Comparison of ENCODE assay signal across 8 cellular contexts in the genomic region with DNA sequence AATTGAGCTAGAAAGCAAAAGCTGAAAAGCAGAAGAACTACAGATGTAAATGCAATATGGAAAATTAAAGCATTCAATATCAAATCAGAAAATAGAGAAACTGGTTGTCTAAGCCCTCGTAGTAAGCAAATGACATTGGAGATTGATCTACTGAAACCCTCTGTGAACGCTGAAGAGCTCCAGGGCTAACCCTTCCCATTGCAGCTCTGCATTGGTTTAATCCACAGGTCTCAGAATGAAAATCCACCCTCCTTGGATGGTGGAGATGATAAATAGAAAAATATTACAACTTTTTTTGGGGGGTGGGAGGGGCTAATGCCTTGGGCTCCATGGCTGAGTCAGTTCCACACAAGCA. TPM values are rescaled to one million over a fixed set of nuclear protein-coding genes. Genes with fewer than 3 reads are reported as not detected.
DNase-seq lines count a peak whose midpoint lies in the region; ATAC-seq and TF ChIP-seq lines count a peak whose summit lies in the region.

No MANE protein-coding gene starts in this region.

- H3K36me3 ChIP-seq in MM.1S (replicated peaks; ENCODE audit: insufficient read depth, low read length): 0 out of 2 replicates have a peak, but pooled peaks cover 6% of the 10 kb centered on the region
- peaks cover 36% of the 10 kb centered on the region for H3K36me3 ChIP-seq in osteoblast (ENCODE audit: insufficient read depth, low read length)

- no peaks in the 10 kb centered on the region for H3K9me3 ChIP-seq in CD4-positive, alpha-beta T cell (ENCODE audit: control insufficient read depth, low read length)
- H3K9me3 ChIP-seq in MM.1S (replicated peaks; ENCODE audit: insufficient read depth, low read length): no peaks in the 10 kb centered on the region
- H3K9me3 ChIP-seq in osteoblast (ENCODE audit: low read depth, low read length): no peaks in the 10 kb centered on the region

- H3K36me3 Mint-ChIP-seq in CD4-positive, alpha-beta T cell (ENCODE audit: low read depth): no peaks in the 10 kb centered on the region
- peaks cover 35% of the 10 kb centered on the region for H3K36me3 Mint-ChIP-seq in dendritic cell treated with granulocyte-macrophage colony-stimulating factor and Interleukin-4, amounts not matched to agents 40 ng/mL and 50 ng/mL, for 4 days (ENCODE audit: low read depth)

- peaks cover 65% of the 10 kb centered on the region for H3K4me1 ChIP-seq in MM.1S (ENCODE audit: low read length)
- peaks cover 76% of the 10 kb centered on the region for H3K4me1 ChIP-seq in osteoblast (ENCODE audit: insufficient read depth, low read length)

- H3K4me2 ChIP-seq in MM.1S (ENCODE audit: low read depth, low read length) (peak overlapping the region; percentile 95), osteoblast (ENCODE audit: insufficient read depth, low read length) (peak overlapping the region; percentile 82)

- H3K4me3 ChIP-seq in MM.1S (ENCODE audit: low read length): peak overlapping the region; percentile 55
- peak overlapping the region; percentile 55 for H3K4me3 ChIP-seq in osteoblast (ENCODE audit: insufficient read depth, low read length)

- H3K27me3 ChIP-seq in CD4-positive, alpha-beta T cell (ENCODE audit: control insufficient read depth, insufficient read depth, low read length): no peaks in the 10 kb centered on the region
- H3K27me3 ChIP-seq in MM.1S (replicated peaks; ENCODE audit: insufficient read depth, low read length) (no peaks in the 10 kb centered on the region), osteoblast (ENCODE audit: insufficient read depth, low read length) (no peaks in the 10 kb centered on the region)

- CTCF ChIA-PET in CD4-positive, alpha-beta T cell (lab: Charles Lee): interaction anchor here (0.6 to 3.3 kb wide), 5 partner anchors 20 to 113 kb away, joined by 3 to 10 read pairs (median 4); no protein-coding TSS in a partner anchor

- no peak for ATAC-seq in CD4-positive, alpha-beta T cell (ENCODE audit: poor library complexity)
- ATAC-seq in HG03135 (IDR thresholded peaks at IDR 0.05; ENCODE audit: unreplicated experiment) (no peak), HG03457 (IDR thresholded peaks at IDR 0.05; ENCODE audit: unreplicated experiment) (no peak), GM18511 (IDR thresholded peaks at IDR 0.05; ENCODE audit: unreplicated experiment) (no peak)

- H3K9me2 ChIP-seq in MM.1S (replicated peaks; ENCODE audit: insufficient read depth, low read length): no peaks in the 10 kb centered on the region

- H3K4me1 Mint-ChIP-seq in CD4-positive, alpha-beta T cell (ENCODE audit: low read depth): peaks cover 56% of the 10 kb centered on the region
- peaks cover 82% of the 10 kb centered on the region for H3K4me1 Mint-ChIP-seq in dendritic cell treated with granulocyte-macrophage colony-stimulating factor and Interleukin-4, amounts not matched to agents 40 ng/mL and 50 ng/mL, for 4 days (ENCODE audit: low read depth)

- no peak for DNase-seq in CD4-positive, alpha-beta T cell
- DNase-seq in MM.1S: no peak
- no peak for DNase-seq in osteoblast (ENCODE audit: insufficient read length, low spot score, missing footprints)
- DNase-seq in NCI-H748 (lab: John Stamatoyannopoulos, UW; ENCODE audit: unreplicated experiment): no peak

- H3K27ac Mint-ChIP-seq in CD4-positive, alpha-beta T cell: peak overlapping the region; percentile 77
- peak overlapping the region; percentile 95 for H3K27ac Mint-ChIP-seq in dendritic cell treated with granulocyte-macrophage colony-stimulating factor and Interleukin-4, amounts not matched to agents 40 ng/mL and 50 ng/mL, for 4 days

- H3K9me3 Mint-ChIP-seq in CD4-positive, alpha-beta T cell: no peaks in the 10 kb centered on the region
- H3K9me3 Mint-ChIP-seq in dendritic cell treated with granulocyte-macrophage colony-stimulating factor and Interleukin-4, amounts not matched to agents 40 ng/mL and 50 ng/mL, for 4 days: no peaks in the 10 kb centered on the region

- H2AFZ ChIP-seq in MM.1S (ENCODE audit: low read length) (no peak overlapping the region), osteoblast (ENCODE audit: low read length) (no peak overlapping the region)

- H3K27ac ChIP-seq in CD4-positive, alpha-beta T cell (ENCODE audit: low read depth, low read length): no peak overlapping the region
- H3K27ac ChIP-seq in MM.1S (ENCODE audit: low read length) (peak overlapping the region; percentile 94), osteoblast (ENCODE audit: low read depth, low read length) (peak overlapping the region; percentile 98)

- H4K20me1 ChIP-seq in MM.1S (ENCODE audit: insufficient read depth, low read length) (no peaks in the 10 kb centered on the region), osteoblast (ENCODE audit: insufficient read depth, low read length) (peaks cover 4% of the 10 kb centered on the region)

- peak overlapping the region; percentile 70 for H3K4me3 Mint-ChIP-seq in CD4-positive, alpha-beta T cell
- H3K4me3 Mint-ChIP-seq in dendritic cell treated with granulocyte-macrophage colony-stimulating factor and Interleukin-4, amounts not matched to agents 40 ng/mL and 50 ng/mL, for 4 days: peak overlapping the region; percentile 65

- H3K27me3 Mint-ChIP-seq in CD4-positive, alpha-beta T cell: no peaks in the 10 kb centered on the region
- H3K27me3 Mint-ChIP-seq in dendritic cell treated with granulocyte-macrophage colony-stimulating factor and Interleukin-4, amounts not matched to agents 40 ng/mL and 50 ng/mL, for 4 days: no peaks in the 10 kb centered on the region

- no peak for TF ChIP-seq CTCF in CD4-positive, alpha-beta T cell (IDR thresholded peaks at IDR 0.05)
- TF ChIP-seq CTCF in MM.1S (IDR thresholded peaks at IDR 0.05; ENCODE audit: low read length) (no peak), osteoblast (IDR thresholded peaks at IDR 0.05; ENCODE audit: extremely low read depth, low read depth, low read length) (no peak)

- intact Hi-C loops in CD4-positive, alpha-beta T cell (cut with DNase I, micrococcal nuclease): loop anchor here (2.0 to 5.0 kb wide), 3 partner anchors 40 to 58 kb away; a partner anchor contains a TSS
- intact Hi-C loops in dendritic cell treated with granulocyte-macrophage colony-stimulating factor and Interleukin-4, amounts not matched to agents 40 ng/mL and 50 ng/mL, for 4 days (cut with micrococcal nuclease): loop anchor here (2.0 kb wide), 1 partner anchor 40 kb away; a partner anchor contains a TSS

- peaks cover 48% of the 10 kb centered on the region for H3F3A ChIP-seq in MM.1S (ENCODE audit: insufficient read depth, low read length)

- POLR2A ChIA-PET in CD4-positive, alpha-beta T cell (lab: Charles Lee): interaction anchor here (0.8 to 1.6 kb wide), 5 partner anchors 9 to 57 kb away, joined by 3 to 4 read pairs (median 3); a partner anchor contains a TSS

- H3K9ac ChIP-seq in MM.1S (ENCODE audit: low read length): peak overlapping the region; percentile 72

- peaks cover 88% of the 10 kb centered on the region for H3K79me2 ChIP-seq in MM.1S (ENCODE audit: low read length)
- H3K79me2 ChIP-seq in osteoblast (ENCODE audit: insufficient read depth, low read length): peaks cover 93% of the 10 kb centered on the region

RNA-seq across cellular contexts. Expression of a gene that starts 40.5 kb away (rescaled TPM):
- 1 to 10 TPM; 6.7 to 7.4 TPM for total RNA-seq in CD4-positive, alpha-beta T cell
- 228 and 261 TPM in 2 replicates for total RNA-seq in osteoblast

RNA-seq across cellular contexts. Expression of a gene that starts 57.1 kb away (rescaled TPM):
- total RNA-seq in CD4-positive, alpha-beta T cell: 10 to 100 TPM; 25.7 to 27.8 TPM
- 1.1 and 1.2 TPM in 2 replicates for total RNA-seq in osteoblast

Comparison
In these comparisons a context has a peak if more than half of its experiments do, and no peak if none do; other contexts are left out.
1. RNA of a gene that starts 40.5 kb away (total RNA-seq): 228 to 261 TPM in osteoblast; 6.7 to 7.4 TPM in CD4-positive, alpha-beta T cell; every median in the first group is over 10 times any median in the second.
2. RNA of a gene that starts 57.1 kb away (total RNA-seq): 25.7 to 27.8 TPM in CD4-positive, alpha-beta T cell; 1.1 to 1.2 TPM in osteoblast; every median in the first group is over 10 times any median in the second.